1 cellular context compared by ENCODE assay signal in genomic region chr12:12883369-12884001, GRCh38.
A peak's percentile ranks its signal among the peaks of the same experiment; 100 is the strongest.
TF ChIP-seq lines count a peak whose summit lies in the region.

No MANE protein-coding gene starts in this region.

TF ChIP-seq in K562, 482 proteins besides CTCF, POLR2A, EP300 and RAD21 (continued from another document):
- TF ChIP-seq E2F8 (IDR thresholded peaks at IDR 0.05; ENCODE audit: low read depth, partially characterized antibody), result no peak
- peak; percentile 81 for TF ChIP-seq JUND (IDR thresholded peaks at IDR 0.05; ENCODE audit: borderline replicate concordance, low read depth, low read length)
- peak; percentile 63; the same call in 1 of the 3 replicates for TF ChIP-seq JUND (tag; IDR thresholded peaks at IDR 0.05; ENCODE audit: borderline replicate concordance, low read depth, low read length)
- TF ChIP-seq GTF3C2 (IDR thresholded peaks at IDR 0.05; ENCODE audit: borderline replicate concordance, extremely low read depth, insufficient read length), result no peak
- TF ChIP-seq SMARCC2 (IDR thresholded peaks at IDR 0.05; ENCODE audit: low read depth), result peak; percentile 74
- no peak for TF ChIP-seq MAFK (IDR thresholded peaks at IDR 0.05; ENCODE audit: low read length)
- no peak for TF ChIP-seq RBBP5 (IDR thresholded peaks at IDR 0.05; ENCODE audit: borderline replicate concordance, insufficient read depth, low read length, poor library complexity, severe bottlenecking)
- TF ChIP-seq FOXK2 (conservative IDR thresholded peaks at IDR 0.05 in 1 of 2, IDR thresholded peaks at IDR 0.05 in 1 of 2; ENCODE audit: low read depth in 2 of 2), result no peak
- no peak for TF ChIP-seq ZBTB17 (CRISPR knock-in tag; IDR thresholded peaks at IDR 0.05)
- no peak for TF ChIP-seq ZNF212 (CRISPR knock-in tag; IDR thresholded peaks at IDR 0.05)
- TF ChIP-seq ARID1B (IDR thresholded peaks at IDR 0.05), result peak; percentile 79
- TF ChIP-seq NFE2L1 (tag; IDR thresholded peaks at IDR 0.05; ENCODE audit: borderline replicate concordance, low read depth), result no peak
- TF ChIP-seq RNF219 (CRISPR knock-in tag; IDR thresholded peaks at IDR 0.05), result no peak
- TF ChIP-seq SMARCE1 (IDR thresholded peaks at IDR 0.05), result peak; percentile 84
- TF ChIP-seq DPF2 (IDR thresholded peaks at IDR 0.05), result peak; percentile 70
- TF ChIP-seq MBD2 (IDR thresholded peaks at IDR 0.05; ENCODE audit: borderline replicate concordance, low read depth), result no peak
- peak; percentile 63; the same call in 1 of the 2 replicates for TF ChIP-seq ATF3 (IDR thresholded peaks at IDR 0.05)
- no peak for TF ChIP-seq ATF3 (CRISPR knock-in tag; conservative IDR thresholded peaks at IDR 0.05)
- no peak for TF ChIP-seq PHB (CRISPR knock-in tag; IDR thresholded peaks at IDR 0.05)
- peak in 1 of 2 experiments; percentile 82; a peak in 2 of 4 replicates for TF ChIP-seq FOXA3 (CRISPR knock-in tag; conservative IDR thresholded peaks at IDR 0.05 in 1 of 2, IDR thresholded peaks at IDR 0.05 in 1 of 2)
- TF ChIP-seq CTBP1 (IDR thresholded peaks at IDR 0.05; ENCODE audit: borderline replicate concordance), result no peak
- no peak for TF ChIP-seq TFAP4 (CRISPR knock-in tag; IDR thresholded peaks at IDR 0.05; ENCODE audit: borderline replicate concordance)
- no peak for TF ChIP-seq CHD4 (IDR thresholded peaks at IDR 0.05; ENCODE audit: insufficient read depth, insufficient replicate concordance, low read depth, low read length, poor library complexity, severe bottlenecking)
- TF ChIP-seq ZNF384 (IDR thresholded peaks at IDR 0.05; ENCODE audit: low read depth, low read length), result no peak
- no peak for TF ChIP-seq PHF21A (IDR thresholded peaks at IDR 0.05; ENCODE audit: borderline replicate concordance, low read depth)
- TF ChIP-seq HBP1 (CRISPR knock-in tag; IDR thresholded peaks at IDR 0.05), result no peak
- no peak for TF ChIP-seq STAT6 (CRISPR knock-in tag; IDR thresholded peaks at IDR 0.05)
- no peak for TF ChIP-seq BRF1 (IDR thresholded peaks at IDR 0.05; ENCODE audit: borderline replicate concordance, extremely low read depth, insufficient read length)
- no peak for TF ChIP-seq RHOXF2B (CRISPR knock-in tag; conservative IDR thresholded peaks at IDR 0.05)
- TF ChIP-seq ZNF75A (CRISPR knock-in tag; IDR thresholded peaks at IDR 0.05), result no peak
- no peak for TF ChIP-seq ZNF354B (CRISPR knock-in tag; IDR thresholded peaks at IDR 0.05)
- TF ChIP-seq YY1 (IDR thresholded peaks at IDR 0.05; ENCODE audit: borderline replicate concordance in 1 of 3, control insufficient read depth in 1 of 3, extremely low read depth in 1 of 3, insufficient read depth in 3 of 3, insufficient read length in 1 of 3, insufficient replicate concordance in 2 of 3, low read depth in 1 of 3, low read length in 2 of 3), result no peak
- no peak for TF ChIP-seq HINFP (tag; conservative IDR thresholded peaks at IDR 0.05; ENCODE audit: low read depth)
- TF ChIP-seq CUX1 (CRISPR knock-in tag; IDR thresholded peaks at IDR 0.05), result no peak
- no peak for TF ChIP-seq GTF2A2 (tag; IDR thresholded peaks at IDR 0.05)
- TF ChIP-seq EWSR1 (IDR thresholded peaks at IDR 0.05; ENCODE audit: borderline replicate concordance, low read depth, partially characterized antibody), result no peak
- TF ChIP-seq STAT5A (IDR thresholded peaks at IDR 0.05; ENCODE audit: borderline replicate concordance, low read length), result no peak
- no peak for TF ChIP-seq ELF2 (CRISPR knock-in tag; IDR thresholded peaks at IDR 0.05)
- no peak for TF ChIP-seq ZNF79 (CRISPR knock-in tag; IDR thresholded peaks at IDR 0.05; ENCODE audit: low read depth)
- no peak for TF ChIP-seq RFX7 (CRISPR knock-in tag; IDR thresholded peaks at IDR 0.05)
- no peak for TF ChIP-seq SP2 (IDR thresholded peaks at IDR 0.05; ENCODE audit: extremely low read depth, low read depth, low read length, poor library complexity, severe bottlenecking)
TF ChIP-seq in K562: peak in this region for 17.
